In the genomic region with DNA sequence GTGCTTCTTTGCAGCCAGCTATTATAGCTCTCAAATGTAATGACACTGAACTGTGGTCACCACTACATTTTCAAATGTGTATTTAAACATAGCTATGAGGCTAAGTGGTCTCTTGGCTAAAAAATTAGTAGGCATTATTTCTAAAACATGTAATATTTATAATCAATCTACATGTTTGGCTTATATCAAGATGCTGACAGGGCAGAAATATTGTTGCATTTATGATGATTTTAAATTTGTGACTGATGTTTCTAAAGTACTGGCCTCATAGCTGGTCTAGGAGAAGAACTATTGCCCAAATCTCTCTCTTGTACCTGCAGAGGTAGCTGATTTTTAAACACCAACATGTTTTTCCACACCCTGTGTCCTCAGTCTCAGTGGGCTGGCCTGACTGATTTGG, we compare ENCODE assay signal across 11 cellular contexts.
"Had no signal": no experiment of that assay in that cellular context is flagged by ENCODE, and none has a peak within 500 bp of the region (broad histone marks: within the 10 kb centered on the region; RNA-seq: fewer than 3 reads in every experiment).

No MANE protein-coding gene starts in this region.

- H3K4me3 ChIP-seq: GM23248, GM23338, HAP-1 had no signal

- H3K36me3 ChIP-seq: HAP-1 had no signal

- FAIRE-seq: H1, H54 had no signal

- H3K4me1 Mint-ChIP-seq: GM23338, H9 had no signal

- H3K4me3 Mint-ChIP-seq: GM23338, H9, HFFc6 had no signal

- ATAC-seq: GM23338, HCT116 had no signal

- H3K4me1 ChIP-seq: HAP-1 had no signal

- H3K27ac Mint-ChIP-seq: GM23338, H9, HFFc6 had no signal

- DNase-seq: GM23248, GOT3, H7, H9, HCEC 1CT, HFFc6 had no signal

- H3K9ac ChIP-seq: GM23248 had no signal

- H3K27ac ChIP-seq: GM23248 had no signal

- H3K9me3 ChIP-seq: HAP-1 had no signal

- H3K4me2 ChIP-seq: GM23338 had no signal

- H2AFZ ChIP-seq: GM23248, GM23338 had no signal
